ENCODE assay signal across 24 cellular contexts in genomic region chr10:528173-529165, GRCh38.
"Had no signal": no experiment of that assay in that cellular context is flagged by ENCODE, and none has a peak within 500 bp of the region (broad histone marks: within the 10 kb centered on the region; RNA-seq: fewer than 3 reads in every experiment).

No MANE protein-coding gene starts in this region.

- H3K4me3 Mint-ChIP-seq: activated naive CD8-positive, alpha-beta T cell; dendritic cell treated with granulocyte-macrophage colony-stimulating factor and Interleukin-4, amounts not matched to agents 40 ng/mL and 50 ng/mL, for 4 days; nephron; stimulated activated naive B cell treated with anti-CD40 and anti-IgM and Interleukin-4, amounts not matched to agents 10 μg/mL and 1 μg/mL and 100 μg/mL, for 72 hours; type B pancreatic cell had no signal

- H3K9me3 ChIP-seq: left lung, right lobe of liver, thoracic aorta had no signal

- H3K4me1 ChIP-seq: left lung, right lobe of liver had no signal

- H3K36me3 ChIP-seq: left lung, right lobe of liver, thoracic aorta had no signal

- H3K9me3 Mint-ChIP-seq: dendritic cell treated with granulocyte-macrophage colony-stimulating factor and Interleukin-4, amounts not matched to agents 40 ng/mL and 50 ng/mL, for 4 days; nephron; stimulated activated naive B cell treated with anti-CD40 and anti-IgM and Interleukin-4, amounts not matched to agents 10 μg/mL and 1 μg/mL and 100 μg/mL, for 72 hours; type B pancreatic cell had no signal

- H3K27me3 ChIP-seq: left lung, right lobe of liver had no signal

- DNase-seq: activated CD4-positive, alpha-beta T cell treated with anti-CD3 and anti-CD28 coated beads for 1 hour; activated CD4-positive, alpha-beta T cell treated with anti-CD3 and anti-CD28 coated beads, Interleukin-2, amount 50 U/mL, for 1 hour; activated naive CD4-positive, alpha-beta T cell; activated T-cell treated with anti-CD3 and anti-CD28 coated beads, Interleukin-2, amount 50 U/mL, for 1 hour; amniotic stem cell; effector CD8-positive, alpha-beta T cell; erythroblast; kidney glomerular epithelial cell; left lung; mammary epithelial cell; midbrain; nucleus accumbens; stimulated activated CD4-positive, alpha-beta T cell treated with anti-CD3 and anti-CD28 coated beads, Interleukin-2, amount 100 ng/mL, for 48 hours; stimulated activated CD8-positive, alpha-beta memory T cell treated with anti-CD3 and anti-CD28 coated beads, Interleukin-4, amount 100 ng/mL, for 48 hours; stimulated activated naive B cell treated with anti-CD40 and anti-IgM and Interleukin-4, amounts not matched to agents 10 μg/mL and 1 μg/mL and 100 μg/mL, for 72 hours; T-helper 1 cell; T-helper 9 cell had no signal

- ATAC-seq: left lung; stimulated activated naive B cell treated with anti-CD40 and anti-IgM and Interleukin-4, amounts not matched to agents 10 μg/mL and 1 μg/mL and 100 μg/mL, for 72 hours had no signal

- H3K27me3 Mint-ChIP-seq: activated naive CD8-positive, alpha-beta T cell; dendritic cell treated with granulocyte-macrophage colony-stimulating factor and Interleukin-4, amounts not matched to agents 40 ng/mL and 50 ng/mL, for 4 days; type B pancreatic cell had no signal

- H3K4me1 Mint-ChIP-seq: stimulated activated naive B cell treated with anti-CD40 and anti-IgM and Interleukin-4, amounts not matched to agents 10 μg/mL and 1 μg/mL and 100 μg/mL, for 72 hours had no signal

- H3K27ac Mint-ChIP-seq: activated naive CD8-positive, alpha-beta T cell; dendritic cell treated with granulocyte-macrophage colony-stimulating factor and Interleukin-4, amounts not matched to agents 40 ng/mL and 50 ng/mL, for 4 days; nephron; stimulated activated naive B cell treated with anti-CD40 and anti-IgM and Interleukin-4, amounts not matched to agents 10 μg/mL and 1 μg/mL and 100 μg/mL, for 72 hours had no signal

- H3K36me3 Mint-ChIP-seq: activated naive CD8-positive, alpha-beta T cell; stimulated activated naive B cell treated with anti-CD40 and anti-IgM and Interleukin-4, amounts not matched to agents 10 μg/mL and 1 μg/mL and 100 μg/mL, for 72 hours; type B pancreatic cell had no signal

- H3K27ac ChIP-seq: left lung, right lobe of liver, thoracic aorta had no signal

- H3K4me2 ChIP-seq: smooth muscle cell had no signal

- H3K4me3 ChIP-seq: left lung, right lobe of liver, smooth muscle cell, thoracic aorta had no signal
